In the genomic region with DNA sequence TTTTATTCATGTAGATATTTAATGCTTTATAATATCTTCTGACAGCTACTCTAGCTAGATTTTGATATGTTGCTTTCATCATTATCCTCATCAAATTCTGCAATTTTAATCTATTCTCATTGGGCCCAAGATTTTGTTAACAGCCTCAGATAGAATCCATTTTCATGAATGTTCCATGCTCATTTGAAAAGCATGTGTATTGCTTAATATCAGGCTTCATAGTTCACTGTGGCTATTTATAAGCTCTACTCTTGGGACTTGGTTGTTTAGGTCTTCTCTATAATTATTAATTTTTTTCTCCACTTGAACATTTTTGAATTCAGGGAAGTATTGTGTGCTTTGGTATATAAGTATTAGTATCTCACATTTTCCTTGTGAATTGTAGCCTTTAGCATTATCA, we compare ENCODE assay signal across 24 cellular contexts. TPM values are rescaled to one million over a fixed set of nuclear protein-coding genes. Genes with fewer than 3 reads are reported as not detected.
"Had no signal": no experiment of that assay in that cellular context is flagged by ENCODE, and none has a peak within 500 bp of the region (broad histone marks: within the 10 kb centered on the region; RNA-seq: fewer than 3 reads in every experiment).

No MANE protein-coding gene starts in this region.

- H3K4me3 ChIP-seq: left lung, lung, neural progenitor cell, right lobe of liver, smooth muscle cell, stomach, suprapubic skin, tibial nerve had no signal

- H3K27ac ChIP-seq: left lung, neural progenitor cell, right lobe of liver, stomach, suprapubic skin, tibial nerve, VCaP had no signal

- ATAC-seq: activated CD4-positive, CD25-positive, alpha-beta regulatory T cell treated with anti-CD3 and anti-CD28 coated beads, Interleukin-2, amount 50 U/mL, for 24 hours; activated naive CD8-positive, alpha-beta T cell treated with anti-CD3 and anti-CD28 coated beads, Interleukin-2, amount 50 U/mL, for 24 hours; left lung; naive thymus-derived CD8-positive, alpha-beta T cell; right lobe of liver; stimulated activated memory B cell treated with anti-CD40 and anti-IgM and Interleukin-4, amounts not matched to agents 10 μg/mL and 1 μg/mL and 100 μg/mL, for 72 hours had no signal

- H3K36me3 ChIP-seq: left lung, neural progenitor cell, right lobe of liver, stomach, suprapubic skin, tibial nerve had no signal

- H3K9ac ChIP-seq: neural progenitor cell had no signal

- H2AFZ ChIP-seq: neural progenitor cell had no signal

- H3K4me2 ChIP-seq: neural progenitor cell, smooth muscle cell had no signal

- H3K27me3 ChIP-seq: left lung, neural progenitor cell, stomach, suprapubic skin, tibial nerve had no signal

- H3K9me3 ChIP-seq: left lung, right lobe of liver, suprapubic skin, tibial nerve had no signal

- DNase-seq: activated CD4-positive, alpha-beta memory T cell treated with anti-CD3 and anti-CD28 coated beads, Interleukin-2, amount 10 ng/mL, durations not matched to agents 7 days and 5 days; activated CD4-positive, alpha-beta T cell treated with anti-CD3 and anti-CD28 coated beads, Interleukin-2, amount 10 ng/mL, durations not matched to agents 24 days and 14 days; activated effector memory CD4-positive, alpha-beta T cell treated with anti-CD3 and anti-CD28 coated beads, Interleukin-2, amount 50 U/mL, for 16 hours; activated naive CD4-positive, alpha-beta T cell treated with anti-CD3 and anti-CD28 coated beads, Interleukin-2, amount 50 U/mL, for 16 hours; activated naive CD8-positive, alpha-beta T cell treated with anti-CD3 and anti-CD28 coated beads, Interleukin-2, amount 50 U/mL, for 24 hours; aorta; effector CD4-positive, alpha-beta T cell; erythroblast; kidney glomerular epithelial cell; left lung; naive thymus-derived CD8-positive, alpha-beta T cell; posterior cingulate gyrus; right lobe of liver; stimulated activated CD4-positive, alpha-beta T cell treated with anti-CD3 and anti-CD28 coated beads, Interleukin-15, amount 100 ng/mL, for 24 hours; stomach; T-helper 2 cell had no signal

- H3K4me1 ChIP-seq: left lung, neural progenitor cell, right lobe of liver, stomach, suprapubic skin, tibial nerve had no signal

RNA-seq across cellular contexts. Expression of gene RAB40A, which starts 41.8 kb away (rescaled TPM):
- total RNA-seq: naive thymus-derived CD8-positive, alpha-beta T cell had no signal
